12 cellular contexts compared by ENCODE assay signal in genomic region chr10:83983578-83984255, GRCh38.
DNase-seq lines count a peak whose midpoint lies in the region; ATAC-seq, FAIRE-seq and TF ChIP-seq lines count a peak whose summit lies in the region.
"Had no signal": no experiment of that assay in that cellular context is flagged by ENCODE, and none has a peak within 500 bp of the region (broad histone marks: within the 10 kb centered on the region; RNA-seq: fewer than 3 reads in every experiment).

No MANE protein-coding gene starts in this region.

- no peaks in the 10 kb centered on the region for H3K36me3 ChIP-seq in H1 (ENCODE audit: control insufficient read depth in 2 of 4, insufficient read depth in 4 of 4, low read length in 3 of 4)

- no peak overlapping the region for H2BK12ac ChIP-seq in H1 (ENCODE audit: low read depth, low read length)

- FAIRE-seq in H1 (lab: Jason Lieb, UNC), result no peak
- no peak for FAIRE-seq in GM19239 (lab: Jason Lieb, UNC)

- H2BK120ac ChIP-seq in H1 (replicated peaks; ENCODE audit: low read depth, low read length), result peak overlapping the region; percentile 62

- POLR2A ChIA-PET in H1 (lab: Charles Lee; ENCODE audit: partially characterized antibody), result no interaction called here

- H3K4me2 ChIP-seq in H1 (ENCODE audit: insufficient read depth in 1 of 2, low read depth in 2 of 2, low read length in 2 of 2), result no peak overlapping the region

- H3K4me3 ChIP-seq in H1 (ENCODE audit: extremely low read depth in 1 of 4, insufficient read depth in 2 of 4, low read depth in 3 of 4, low read length in 4 of 4), result no peak overlapping the region

- no peaks in the 10 kb centered on the region for H3K27me3 ChIP-seq in H1 (replicated peaks in 1 of 4; ENCODE audit: control insufficient read depth in 3 of 4, extremely low read depth in 1 of 4, insufficient read depth in 3 of 4, low read length in 3 of 4)

- peak overlapping the region; percentile 86 for H4K91ac ChIP-seq in H1 (replicated peaks; ENCODE audit: insufficient read length, low read length)

- TF ChIP-seq EP300 in H1 (IDR thresholded peaks at IDR 0.05; ENCODE audit: borderline replicate concordance in 1 of 2, low read depth in 2 of 2, low read length in 2 of 2), result no peak

- DNase-seq in DMS 273 (lab: John Stamatoyannopoulos, UW; ENCODE audit: unreplicated experiment), result peak; percentile 54
- DNase-seq in DMS 273 treated with DMSO at 0.1 percent for 48 hours (lab: John Stamatoyannopoulos, UW), result no peak
- peak; percentile 91 for DNase-seq in NCI-H2171 treated with DMSO at 0.1 percent for 48 hours (lab: John Stamatoyannopoulos, UW)
- DNase-seq in H1 (ENCODE audit: low read depth in 1 of 2, low spot score in 2 of 2), result no peak
- DNase-seq in renal cortical epithelial cell (ENCODE audit: low read depth), result peak; percentile 81
- no peak for DNase-seq in GM19239 (ENCODE audit: insufficient read length, low spot score)
- DNase-seq in stimulated activated CD4-positive, alpha-beta T cell treated with anti-CD3 and anti-CD28 coated beads, Interleukin-15, amount 100 ng/mL, for 24 hours, result no peak
- DNase-seq: GDM1; naive thymus-derived CD4-positive, alpha-beta T cell; NCI-H1436 treated with DMSO at 0.1 percent for 48 hours had no signal

- no peak overlapping the region for H2AK5ac ChIP-seq in H1 (ENCODE audit: low read depth, low read length)

- no peak overlapping the region for H3K23ac ChIP-seq in H1 (ENCODE audit: insufficient read length)

- H3K27ac ChIP-seq in H1 (ENCODE audit: low read depth, low read length), result no peak overlapping the region
- H3K27ac ChIP-seq: 22Rv1 had no signal

- peak overlapping the region; percentile 24 for H3K56ac ChIP-seq in H1 (replicated peaks; ENCODE audit: insufficient read length, low read depth, low read length)

- no peak overlapping the region for H3K9ac ChIP-seq in H1 (replicated peaks in 1 of 4; ENCODE audit: extremely low read depth in 1 of 4, low read depth in 3 of 4, low read length in 3 of 4)

- peak overlapping the region; percentile 80 for H3K4ac ChIP-seq in H1 (replicated peaks; ENCODE audit: insufficient read length, low read depth, low read length)

- TF ChIP-seq RAD21 in H1 (IDR thresholded peaks at IDR 0.05 in 1 of 2, conservative IDR thresholded peaks at IDR 0.05 in 1 of 2; ENCODE audit: low read depth in 2 of 2, low read length in 2 of 2), result no peak

- no peaks in the 10 kb centered on the region for H3K79me1 ChIP-seq in H1 (ENCODE audit: low read depth, low read length)

- ATAC-seq in HG02884 (IDR thresholded peaks at IDR 0.05; ENCODE audit: unreplicated experiment), result no peak
- ATAC-seq: naive thymus-derived CD4-positive, alpha-beta T cell had no signal

- no peaks in the 10 kb centered on the region; the same call in 1 of the 2 replicates for H3K23me2 ChIP-seq in H1 (ENCODE audit: low read depth, low read length)

- H2BK5ac ChIP-seq in H1 (ENCODE audit: low read depth, low read length), result no peak overlapping the region; the same call in 1 of the 2 replicates

- H3K79me2 ChIP-seq in H1 (ENCODE audit: control insufficient read depth in 1 of 2, insufficient read depth in 2 of 2, low read length in 2 of 2), result no peaks in the 10 kb centered on the region

- CTCF ChIA-PET in H1 (lab: Charles Lee; ENCODE audit: partially characterized antibody), result interaction anchor here (0.6 to 1.8 kb wide), 4 partner anchors 13 to 1048 kb away, joined by 3 to 4 read pairs (median 3); no protein-coding TSS in a partner anchor

- peak overlapping the region; percentile 82 for H2BK20ac ChIP-seq in H1 (ENCODE audit: low read length)

- H2BK15ac ChIP-seq in H1 (ENCODE audit: low read length), result no peak overlapping the region

- H3K14ac ChIP-seq in H1 (ENCODE audit: insufficient read length), result no peak overlapping the region

- TF ChIP-seq POLR2A in H1 (IDR thresholded peaks at IDR 0.05; ENCODE audit: control extremely low read depth in 1 of 2, low read depth in 2 of 2, low read length in 2 of 2), result no peak

- no peaks in the 10 kb centered on the region for H4K20me1 ChIP-seq in H1 (replicated peaks in 1 of 2; ENCODE audit: control insufficient read depth in 1 of 2, insufficient read depth in 2 of 2, low read length in 2 of 2)

- H3K18ac ChIP-seq in H1 (ENCODE audit: extremely low read depth, low read length), result peak overlapping the region; percentile 51; the same call in 1 of the 2 replicates

- peaks cover 0 to 7% (median 3%) of the 10 kb centered on the region in 4 experiments; a peak in 2 of 7 replicates for H3K4me1 ChIP-seq in H1 (replicated peaks in 1 of 4; ENCODE audit: control insufficient read depth in 3 of 4, insufficient read depth in 4 of 4, low read length in 3 of 4)

- WGBS in H1 (ENCODE audit: extremely low coverage in 1 of 2, insufficient coverage in 1 of 2, insufficient read length in 1 of 2, insufficient replicate concordance in 2 of 2, low coverage in 1 of 2, low lambda C conversion rate in 2 of 2, missing lambda C conversion rate in 1 of 2), 2 experiments, result 66% methylated on average over 4 of the region's 4 CpGs; no CpG with 5 or more reads in 1 of the 2 experiments

- no peak overlapping the region for H4K5ac ChIP-seq in H1 (ENCODE audit: insufficient read length, low read depth, low read length)

- TF ChIP-seq CTCF in H1 (IDR thresholded peaks at IDR 0.05; ENCODE audit: control extremely low read depth in 1 of 3, insufficient read depth in 1 of 3, low read depth in 1 of 3, low read length in 3 of 3), result no peak

- peak overlapping the region; percentile 56; the same call in 1 of the 2 replicates for H2AFZ ChIP-seq in H1 (ENCODE audit: low read length)

- H4K8ac ChIP-seq in H1 (ENCODE audit: extremely low read depth, insufficient read depth, low read length), result no peak overlapping the region

- H3K9me3 ChIP-seq in H1 (ENCODE audit: insufficient read depth in 2 of 2, low read depth in 1 of 2, low read length in 1 of 2), result no peaks in the 10 kb centered on the region

TF ChIP-seq in H1, 55 proteins besides CTCF, POLR2A, EP300 and RAD21:
- TF ChIP-seq BACH1 (IDR thresholded peaks at IDR 0.05; ENCODE audit: low read length), result peak; percentile 14; the same call in 1 of the 2 replicates
- TF ChIP-seq CBX5 (IDR thresholded peaks at IDR 0.05; ENCODE audit: low read depth, low read length), result no peak
- TF ChIP-seq CHD2 (IDR thresholded peaks at IDR 0.05; ENCODE audit: low read length), result no peak
- no peak for TF ChIP-seq POU5F1 (IDR thresholded peaks at IDR 0.05; ENCODE audit: low read depth, low read length)
- TF ChIP-seq SP4 (IDR thresholded peaks at IDR 0.05; ENCODE audit: low read length), result no peak
- TF ChIP-seq CTBP2 (IDR thresholded peaks at IDR 0.05; ENCODE audit: borderline replicate concordance, insufficient read depth, insufficient read length, low read length), result no peak
- no peak for TF ChIP-seq USF2 (IDR thresholded peaks at IDR 0.05; ENCODE audit: low read length)
- TF ChIP-seq PHF8 (conservative IDR thresholded peaks at IDR 0.05; ENCODE audit: low read depth, low read length), result no peak

Comparison
In these comparisons a context has a peak if more than half of its experiments do, and no peak if none do; other contexts are left out.
1. DNase-seq: peak in DMS 273 (single experiment), NCI-H2171 treated with DMSO at 0.1 percent for 48 hours (single experiment) and renal cortical epithelial cell (single experiment); none in DMS 273 treated with DMSO at 0.1 percent for 48 hours (single experiment), H1 (0 of 2), GM19239 (single experiment) and stimulated activated CD4-positive, alpha-beta T cell treated with anti-CD3 and anti-CD28 coated beads, Interleukin-15, amount 100 ng/mL, for 24 hours (single experiment).